ENCODE assay signal across 9 cellular contexts in the genomic region with DNA sequence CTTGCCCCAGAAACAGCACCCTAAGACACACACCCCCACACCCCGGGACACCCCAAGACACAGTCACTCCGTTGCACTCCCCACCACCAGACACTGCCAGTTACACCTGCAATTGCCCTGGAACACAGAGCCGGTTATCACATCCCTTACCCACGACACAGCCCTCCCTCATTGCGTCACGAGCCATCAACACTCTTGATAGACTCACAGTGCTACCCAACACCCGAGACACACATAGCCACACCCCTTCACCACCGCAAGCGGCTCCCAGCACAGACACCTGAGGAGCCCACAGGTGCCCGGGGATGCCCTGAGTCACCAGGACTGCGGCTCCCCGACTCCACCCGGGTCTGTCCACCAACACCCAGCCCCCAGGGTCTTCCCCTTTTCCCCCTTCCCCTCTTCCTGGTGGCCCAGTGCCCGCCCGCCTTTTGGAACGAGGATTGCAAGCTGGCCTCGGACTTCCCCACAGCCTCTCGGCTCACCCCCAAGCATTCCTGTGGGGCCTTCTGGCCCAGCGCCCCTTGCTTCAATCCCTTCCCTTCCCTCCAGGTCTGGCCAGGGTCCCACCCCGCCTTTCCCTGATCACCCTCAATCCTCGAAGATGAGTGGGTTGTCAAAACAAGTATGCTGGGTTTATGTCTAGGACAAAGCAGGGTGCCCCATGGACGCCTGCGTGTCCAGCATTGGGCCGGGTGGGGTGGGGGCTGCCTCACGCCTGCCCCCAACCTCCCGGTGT. TPM values are rescaled to one million over a fixed set of nuclear protein-coding genes. Genes with fewer than 3 reads are reported as not detected.
A peak's percentile ranks its signal among the peaks of the same experiment; 100 is the strongest.
DNase-seq lines count a peak whose midpoint lies in the region; ATAC-seq and TF ChIP-seq lines count a peak whose summit lies in the region.
"Had no signal": no experiment of that assay in that cellular context is flagged by ENCODE, and none has a peak within 500 bp of the region (broad histone marks: within the 10 kb centered on the region; RNA-seq: fewer than 3 reads in every experiment).

No MANE protein-coding gene starts in this region.

- peaks cover 9% of the 10 kb centered on the region for H3K36me3 Mint-ChIP-seq in T-helper 1 cell treated with Interleukin-12 subunit alpha and Interleukin-12 subunit beta and Interleukin-4 antibody, amounts not matched to agents 30 μg/mL and 1 μg/mL, for 36 hours (ENCODE audit: low read depth)
- peaks cover 1% of the 10 kb centered on the region for H3K36me3 Mint-ChIP-seq in activated T-helper 1 cell treated with anti-CD3 and anti-CD28 coated beads, Interleukin-12 subunit alpha, Interleukin-12 subunit beta, Interleukin-2, Interleukin-4 antibody, amounts not matched to agents 30 ng/mL and 10 ng/mL and 1 ng/mL, durations not matched to agents 14 hours and 24 hours and 36 hours (ENCODE audit: low read depth)
- H3K36me3 Mint-ChIP-seq: activated naive CD4-positive, alpha-beta T cell treated with anti-CD3 and anti-CD28 coated beads, Interleukin-2, amount 50 U/mL, for 24 hours had no signal

- ATAC-seq in GM21576 (IDR thresholded peaks at IDR 0.05; ENCODE audit: unreplicated experiment) (no peak), HG03025 (IDR thresholded peaks at IDR 0.05; ENCODE audit: low FRiP score, unreplicated experiment) (no peak)

- H3K4me1 ChIP-seq in vagina: peaks cover 49% of the 10 kb centered on the region

- TF ChIP-seq CTCF in vagina (IDR thresholded peaks at IDR 0.05): no peak

- intact Hi-C loops in vagina (cut with DNase I): loop anchor here (10.0 kb wide), 2 partner anchors 112 to 332 kb away; no protein-coding TSS in a partner anchor
- intact Hi-C loops in activated T-helper 1 cell treated with anti-CD3 and anti-CD28 coated beads, Interleukin-12 subunit alpha, Interleukin-12 subunit beta, Interleukin-2, Interleukin-4 antibody, amounts not matched to agents 30 ng/mL and 10 ng/mL and 1 ng/mL, durations not matched to agents 14 hours and 24 hours and 36 hours (cut with micrococcal nuclease): loop anchor here (5.0 kb wide), 1 partner anchor 340 kb away; the partner anchor contains the start of gene ASF1B

- peak overlapping the region; percentile 34 for H3K27ac ChIP-seq in vagina

- no peak for TF ChIP-seq POLR2A in vagina (IDR thresholded peaks at IDR 0.05)

- no peak overlapping the region for H3K4me3 ChIP-seq in vagina

- peak overlapping the region; percentile 66 for H3K27ac Mint-ChIP-seq in T-helper 1 cell treated with Interleukin-12 subunit alpha and Interleukin-12 subunit beta and Interleukin-4 antibody, amounts not matched to agents 30 μg/mL and 1 μg/mL, for 36 hours
- H3K27ac Mint-ChIP-seq in activated T-helper 1 cell treated with anti-CD3 and anti-CD28 coated beads, Interleukin-12 subunit alpha, Interleukin-12 subunit beta, Interleukin-2, Interleukin-4 antibody, amounts not matched to agents 30 ng/mL and 10 ng/mL and 1 ng/mL, durations not matched to agents 14 hours and 24 hours and 36 hours: no peak overlapping the region
- H3K27ac Mint-ChIP-seq: activated naive CD4-positive, alpha-beta T cell treated with anti-CD3 and anti-CD28 coated beads, Interleukin-2, amount 50 U/mL, for 24 hours had no signal

- no peak overlapping the region for H3K4me3 Mint-ChIP-seq in T-helper 1 cell treated with Interleukin-12 subunit alpha and Interleukin-12 subunit beta and Interleukin-4 antibody, amounts not matched to agents 30 μg/mL and 1 μg/mL, for 36 hours
- H3K4me3 Mint-ChIP-seq in activated T-helper 1 cell treated with anti-CD3 and anti-CD28 coated beads, Interleukin-12 subunit alpha, Interleukin-12 subunit beta, Interleukin-2, Interleukin-4 antibody, amounts not matched to agents 30 ng/mL and 10 ng/mL and 1 ng/mL, durations not matched to agents 14 hours and 24 hours and 36 hours: no peak overlapping the region
- H3K4me3 Mint-ChIP-seq: activated naive CD4-positive, alpha-beta T cell treated with anti-CD3 and anti-CD28 coated beads, Interleukin-2, amount 50 U/mL, for 24 hours had no signal

- H3K4me1 Mint-ChIP-seq in T-helper 1 cell treated with Interleukin-12 subunit alpha and Interleukin-12 subunit beta and Interleukin-4 antibody, amounts not matched to agents 30 μg/mL and 1 μg/mL, for 36 hours (ENCODE audit: low read depth): peaks cover 23% of the 10 kb centered on the region
- H3K4me1 Mint-ChIP-seq in activated T-helper 1 cell treated with anti-CD3 and anti-CD28 coated beads, Interleukin-12 subunit alpha, Interleukin-12 subunit beta, Interleukin-2, Interleukin-4 antibody, amounts not matched to agents 30 ng/mL and 10 ng/mL and 1 ng/mL, durations not matched to agents 14 hours and 24 hours and 36 hours (ENCODE audit: low read depth): peaks cover 31% of the 10 kb centered on the region

- no peaks in the 10 kb centered on the region for H3K9me3 Mint-ChIP-seq in T-helper 1 cell treated with Interleukin-12 subunit alpha and Interleukin-12 subunit beta and Interleukin-4 antibody, amounts not matched to agents 30 μg/mL and 1 μg/mL, for 36 hours
- H3K9me3 Mint-ChIP-seq in activated T-helper 1 cell treated with anti-CD3 and anti-CD28 coated beads, Interleukin-12 subunit alpha, Interleukin-12 subunit beta, Interleukin-2, Interleukin-4 antibody, amounts not matched to agents 30 ng/mL and 10 ng/mL and 1 ng/mL, durations not matched to agents 14 hours and 24 hours and 36 hours: no peaks in the 10 kb centered on the region
- H3K9me3 Mint-ChIP-seq: activated naive CD4-positive, alpha-beta T cell treated with anti-CD3 and anti-CD28 coated beads, Interleukin-2, amount 50 U/mL, for 24 hours had no signal

- H3K27me3 Mint-ChIP-seq in T-helper 1 cell treated with Interleukin-12 subunit alpha and Interleukin-12 subunit beta and Interleukin-4 antibody, amounts not matched to agents 30 μg/mL and 1 μg/mL, for 36 hours (ENCODE audit: low read depth): peaks cover 17% of the 10 kb centered on the region
- H3K27me3 Mint-ChIP-seq in activated T-helper 1 cell treated with anti-CD3 and anti-CD28 coated beads, Interleukin-12 subunit alpha, Interleukin-12 subunit beta, Interleukin-2, Interleukin-4 antibody, amounts not matched to agents 30 ng/mL and 10 ng/mL and 1 ng/mL, durations not matched to agents 14 hours and 24 hours and 36 hours (ENCODE audit: insufficient read depth): peaks cover 17% of the 10 kb centered on the region

- H3K27me3 ChIP-seq in vagina: no peaks in the 10 kb centered on the region

- peaks cover 0 to 35% of the 10 kb centered on the region in 2 donors for H3K36me3 ChIP-seq in vagina

- DNase-seq in AG20443 (ENCODE audit: low spot score) (peak; percentile 78), HCEC 1CT (peak; percentile 53), glomerular visceral epithelial cell (ENCODE audit: extremely low spot score) (peak; percentile 87), vagina (ENCODE audit: extremely low spot score in 2 of 2) (no peak)
- no peak for DNase-seq in activated T-helper 1 cell treated with anti-CD3 and anti-CD28 coated beads, Interleukin-12 subunit alpha, Interleukin-12 subunit beta, Interleukin-2, Interleukin-4 antibody, amounts not matched to agents 30 ng/mL and 10 ng/mL and 1 ng/mL, durations not matched to agents 14 hours and 24 hours and 36 hours (ENCODE audit: low spot score)

- H3K9me3 ChIP-seq in vagina: no peaks in the 10 kb centered on the region

RNA-seq across cellular contexts. Expression of gene PTGER1, which starts 1.7 kb away (rescaled TPM):
- total RNA-seq in vagina: not detected
- total RNA-seq in activated T-helper 1 cell treated with anti-CD3 and anti-CD28 coated beads, Interleukin-12 subunit alpha, Interleukin-12 subunit beta, Interleukin-2, Interleukin-4 antibody, amounts not matched to agents 30 ng/mL and 10 ng/mL and 1 ng/mL, durations not matched to agents 14 hours and 24 hours and 36 hours: 0.44 and 0.78 TPM in 2 replicates

RNA-seq across cellular contexts. Expression of gene GIPC1, which starts 19.1 kb away (rescaled TPM):
- total RNA-seq in vagina: 81.0 TPM
- total RNA-seq in activated T-helper 1 cell treated with anti-CD3 and anti-CD28 coated beads, Interleukin-12 subunit alpha, Interleukin-12 subunit beta, Interleukin-2, Interleukin-4 antibody, amounts not matched to agents 30 ng/mL and 10 ng/mL and 1 ng/mL, durations not matched to agents 14 hours and 24 hours and 36 hours: 42.9 and 43.7 TPM in 2 replicates

RNA-seq across cellular contexts. Expression of gene DNAJB1, which starts 41.4 kb away (rescaled TPM):
- total RNA-seq in vagina: 164 TPM
- total RNA-seq in activated T-helper 1 cell treated with anti-CD3 and anti-CD28 coated beads, Interleukin-12 subunit alpha, Interleukin-12 subunit beta, Interleukin-2, Interleukin-4 antibody, amounts not matched to agents 30 ng/mL and 10 ng/mL and 1 ng/mL, durations not matched to agents 14 hours and 24 hours and 36 hours: 104 and 120 TPM in 2 replicates

RNA-seq across cellular contexts. Expression of gene PKN1, which starts 43.7 kb away (rescaled TPM):
- 72.7 TPM for total RNA-seq in vagina
- 151 and 180 TPM in 2 replicates for total RNA-seq in activated T-helper 1 cell treated with anti-CD3 and anti-CD28 coated beads, Interleukin-12 subunit alpha, Interleukin-12 subunit beta, Interleukin-2, Interleukin-4 antibody, amounts not matched to agents 30 ng/mL and 10 ng/mL and 1 ng/mL, durations not matched to agents 14 hours and 24 hours and 36 hours

RNA-seq across cellular contexts. Expression of gene TECR, which starts 52.6 kb away (rescaled TPM):
- 110 TPM for total RNA-seq in vagina
- 110 and 120 TPM in 2 replicates for total RNA-seq in activated T-helper 1 cell treated with anti-CD3 and anti-CD28 coated beads, Interleukin-12 subunit alpha, Interleukin-12 subunit beta, Interleukin-2, Interleukin-4 antibody, amounts not matched to agents 30 ng/mL and 10 ng/mL and 1 ng/mL, durations not matched to agents 14 hours and 24 hours and 36 hours

Comparison
In these comparisons a context has a peak if more than half of its experiments do, and no peak if none do; other contexts are left out.
1. DNase-seq: peak in AG20443 (single experiment), HCEC 1CT (single experiment) and glomerular visceral epithelial cell (single experiment); none in vagina (0 of 2) and activated T-helper 1 cell treated with anti-CD3 and anti-CD28 coated beads, Interleukin-12 subunit alpha, Interleukin-12 subunit beta, Interleukin-2, Interleukin-4 antibody, amounts not matched to agents 30 ng/mL and 10 ng/mL and 1 ng/mL, durations not matched to agents 14 hours and 24 hours and 36 hours (single experiment).